ENCODE assay signal across 13 cellular contexts in the genomic region with DNA sequence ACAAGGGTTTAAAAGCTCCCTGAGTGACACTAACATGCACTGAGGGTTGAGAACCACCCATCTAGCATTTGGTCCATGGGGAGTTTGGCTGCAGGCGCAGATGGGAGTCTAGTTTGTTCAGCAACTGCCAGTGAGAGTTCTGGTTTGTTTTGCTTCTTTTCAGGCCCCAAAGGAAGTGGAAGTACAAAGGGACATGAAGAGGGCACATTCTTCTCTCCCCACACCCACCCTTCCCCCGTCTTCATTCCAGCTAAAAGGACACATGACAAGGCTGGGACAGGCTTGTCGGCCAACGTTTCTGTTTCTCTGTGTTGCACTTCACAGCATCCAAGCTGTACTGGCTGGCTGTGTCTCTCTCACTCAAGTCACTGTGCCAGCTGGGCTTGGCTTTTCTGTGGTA. TPM values are rescaled to one million over a fixed set of nuclear protein-coding genes. Genes with fewer than 3 reads are reported as not detected.
DNase-seq lines count a peak whose midpoint lies in the region; ATAC-seq and TF ChIP-seq lines count a peak whose summit lies in the region.
"Had no signal": no experiment of that assay in that cellular context is flagged by ENCODE, and none has a peak within 500 bp of the region (broad histone marks: within the 10 kb centered on the region; RNA-seq: fewer than 3 reads in every experiment).

No MANE protein-coding gene starts in this region.

- no peak overlapping the region for H4K5ac ChIP-seq in mesendoderm (ENCODE audit: low read length)

- H3K27me3 ChIP-seq in fibroblast of lung (ENCODE audit: control insufficient read depth, insufficient read depth, low read length) (no peaks in the 10 kb centered on the region), mesendoderm (ENCODE audit: insufficient read depth, low read length, poor library complexity) (no peaks in the 10 kb centered on the region), suprapubic skin (no peaks in the 10 kb centered on the region)

- H2BK15ac ChIP-seq in mesendoderm (replicated peaks; ENCODE audit: low read depth): no peak overlapping the region

- H4K20me1 ChIP-seq in fibroblast of lung (ENCODE audit: control insufficient read depth, extremely low read depth, insufficient read depth, low read length): no peaks in the 10 kb centered on the region

- H3K4me3 ChIP-seq in fibroblast of lung (replicated peaks in 1 of 4; ENCODE audit: control extremely low read depth in 1 of 4, insufficient read depth in 1 of 4, low read depth in 3 of 4, low read length in 4 of 4) (no peak overlapping the region), mesendoderm (ENCODE audit: low read length) (no peak overlapping the region), suprapubic skin (no peak overlapping the region)

- H3K79me1 ChIP-seq in mesendoderm (ENCODE audit: low read length): no peaks in the 10 kb centered on the region

- TF ChIP-seq POLR2A in suprapubic skin (IDR thresholded peaks at IDR 0.05): no peak

- no peak overlapping the region for H3K9ac ChIP-seq in fibroblast of lung (ENCODE audit: insufficient read depth, low read length)
- no peak overlapping the region for H3K9ac ChIP-seq in mesendoderm (ENCODE audit: low read length)

- no peak for TF ChIP-seq EP300 in suprapubic skin (IDR thresholded peaks at IDR 0.05)

- H3K79me2 ChIP-seq in fibroblast of lung (ENCODE audit: control insufficient read depth, insufficient read depth, low read length) (no peaks in the 10 kb centered on the region), mesendoderm (ENCODE audit: control insufficient read depth, insufficient read depth, low read length) (no peaks in the 10 kb centered on the region)

- no peak overlapping the region for H2BK5ac ChIP-seq in mesendoderm (ENCODE audit: low read length)

- no peaks in the 10 kb centered on the region for H3K36me3 ChIP-seq in fibroblast of lung (ENCODE audit: control insufficient read depth, insufficient read depth, low read length)
- H3K36me3 ChIP-seq in mesendoderm (ENCODE audit: control insufficient read depth, insufficient read depth, low read length): no peaks in the 10 kb centered on the region
- H3K36me3 ChIP-seq in suprapubic skin: no peaks in the 10 kb centered on the region

- no peak overlapping the region for H3K4ac ChIP-seq in mesendoderm (ENCODE audit: low read depth, low read length)

- no peak for ATAC-seq in stimulated activated naive CD8-positive, alpha-beta T cell treated with anti-CD3 and anti-CD28 coated beads, Interleukin-15, Interleukin-2, amounts not matched to agents 100 U/mL and 50 U/mL, for 24 hours
- ATAC-seq in activated T-helper 17 cell treated with anti-CD3 and anti-CD28 coated beads, Interleukin-2, amount 50 U/mL, for 72 hours (replicated peaks): no peak

- peak overlapping the region; percentile 35 for H3K18ac ChIP-seq in mesendoderm (ENCODE audit: low read length)

- no peak overlapping the region for H4K8ac ChIP-seq in mesendoderm (ENCODE audit: low read depth, low read length)

- no peak overlapping the region for H3K23ac ChIP-seq in mesendoderm (ENCODE audit: low read length)

- no peaks in the 10 kb centered on the region for H3K9me3 ChIP-seq in fibroblast of lung (ENCODE audit: control insufficient read depth, insufficient read depth, low read depth, low read length)
- H3K9me3 ChIP-seq in suprapubic skin: no peaks in the 10 kb centered on the region

- no peak overlapping the region for H3K4me3 Mint-ChIP-seq in activated T-helper 17 cell treated with anti-CD3 and anti-CD28 coated beads, Interleukin-2, amount 50 U/mL, for 72 hours
- H3K4me3 Mint-ChIP-seq: activated B cell treated with CpG ODN at 0.5 μM for 24 hours; CD8-positive, alpha-beta memory T cell had no signal

- H3K27me3 Mint-ChIP-seq in activated T-helper 17 cell treated with anti-CD3 and anti-CD28 coated beads, Interleukin-2, amount 50 U/mL, for 72 hours: no peaks in the 10 kb centered on the region
- H3K27me3 Mint-ChIP-seq: activated B cell treated with CpG ODN at 0.5 μM for 24 hours had no signal

- H3K27ac Mint-ChIP-seq in activated T-helper 17 cell treated with anti-CD3 and anti-CD28 coated beads, Interleukin-2, amount 50 U/mL, for 72 hours: no peak overlapping the region
- H3K27ac Mint-ChIP-seq: activated B cell treated with CpG ODN at 0.5 μM for 24 hours; CD8-positive, alpha-beta memory T cell had no signal

- H3K27ac ChIP-seq in fibroblast of lung (ENCODE audit: insufficient read depth, low read length) (no peak overlapping the region), mesendoderm (ENCODE audit: low read depth, low read length) (no peak overlapping the region), suprapubic skin (peak overlapping the region; percentile 40)

- H3K4me1 ChIP-seq in fibroblast of lung (ENCODE audit: control insufficient read depth, extremely low read depth, insufficient read depth, low read length) (peaks cover 2% of the 10 kb centered on the region), mesendoderm (ENCODE audit: control insufficient read depth, low read depth, low read length) (no peaks in the 10 kb centered on the region), suprapubic skin (peaks cover 11% of the 10 kb centered on the region)

- TF ChIP-seq CTCF in fibroblast of lung (conservative IDR thresholded peaks at IDR 0.05 in 1 of 2, IDR thresholded peaks at IDR 0.05 in 1 of 2; ENCODE audit: low read depth in 1 of 2, low read length in 2 of 2) (no peak), suprapubic skin (IDR thresholded peaks at IDR 0.05) (no peak)

- no peaks in the 10 kb centered on the region for H3K36me3 Mint-ChIP-seq in activated T-helper 17 cell treated with anti-CD3 and anti-CD28 coated beads, Interleukin-2, amount 50 U/mL, for 72 hours (ENCODE audit: low read depth)
- H3K36me3 Mint-ChIP-seq: CD8-positive, alpha-beta memory T cell had no signal

- H2AFZ ChIP-seq in fibroblast of lung (ENCODE audit: low read length): peak overlapping the region; percentile 22

- no peak overlapping the region for H3K4me2 ChIP-seq in fibroblast of lung (ENCODE audit: extremely low read depth, insufficient read depth, low read length)
- no peak overlapping the region for H3K4me2 ChIP-seq in mesendoderm (ENCODE audit: low read length)

- no peak overlapping the region for H3K56ac ChIP-seq in mesendoderm (ENCODE audit: low read length)

- no peak overlapping the region for H2AK5ac ChIP-seq in mesendoderm (ENCODE audit: low read length)

- H3K4me1 Mint-ChIP-seq in activated T-helper 17 cell treated with anti-CD3 and anti-CD28 coated beads, Interleukin-2, amount 50 U/mL, for 72 hours: peaks cover 19% of the 10 kb centered on the region
- H3K4me1 Mint-ChIP-seq: CD8-positive, alpha-beta memory T cell had no signal

- no peak overlapping the region for H2BK120ac ChIP-seq in mesendoderm (ENCODE audit: low read depth, low read length)

- WGBS in mesendoderm (ENCODE audit: extremely low coverage, insufficient coverage, low lambda C conversion rate): no CpG with 5 or more reads among the region's 4 CpGs
- 51% methylated on average over 4 of the region's 4 CpGs for WGBS in suprapubic skin

- peak; percentile 29 for DNase-seq in SW480 (ENCODE audit: low spot score)
- peak in 1 of 2 donors; percentile 18 for DNase-seq in fibroblast of lung (ENCODE audit: low read depth in 2 of 2)
- peak; percentile 54 for DNase-seq in mesendoderm
- no peak for DNase-seq in suprapubic skin (ENCODE audit: low spot score in 2 of 2)
- DNase-seq in DMS79 treated with DMSO at 0.1 percent for 48 hours (lab: John Stamatoyannopoulos, UW): no peak
- no peak for DNase-seq in RKO (ENCODE audit: low spot score)
- no peak for DNase-seq in stimulated activated naive CD8-positive, alpha-beta T cell treated with anti-CD3 and anti-CD28 coated beads, Interleukin-15, Interleukin-2, amounts not matched to agents 100 U/mL and 50 U/mL, for 24 hours
- DNase-seq: activated B cell treated with CpG ODN at 0.5 μM for 24 hours; activated naive CD4-positive, alpha-beta T cell; CD8-positive, alpha-beta memory T cell; effector CD8-positive, alpha-beta T cell had no signal

- no peaks in the 10 kb centered on the region for H3K9me3 Mint-ChIP-seq in activated T-helper 17 cell treated with anti-CD3 and anti-CD28 coated beads, Interleukin-2, amount 50 U/mL, for 72 hours
- H3K9me3 Mint-ChIP-seq: activated B cell treated with CpG ODN at 0.5 μM for 24 hours; CD8-positive, alpha-beta memory T cell had no signal

RNA-seq across cellular contexts. Expression of a gene that starts 8.2 kb away (rescaled TPM):
- total RNA-seq in fibroblast of lung: 28.2 and 33.4 TPM in 2 replicates
- 20.8 and 50.8 TPM in 2 replicates for polyA plus RNA-seq in fibroblast of lung
- polyA plus RNA-seq in fibroblast of lung (2012): 17.6 and 39.8 TPM in 2 replicates
- 27.5 and 43.1 TPM in 2 replicates for polyA minus RNA-seq in fibroblast of lung (ENCODE audit: low replicate concordance)
- 1.6 TPM for polyA plus RNA-seq in mesendoderm (2013, experiment 1 of 2)
- polyA plus RNA-seq in mesendoderm (2013, experiment 2 of 2): 1.5 TPM
- 10 to 100 TPM; 30.7 to 65.9 (median 49.4) TPM for total RNA-seq in suprapubic skin
- 1 to 10 TPM; 6.7 to 8.0 TPM for total RNA-seq in activated T-helper 17 cell treated with anti-CD3 and anti-CD28 coated beads, Interleukin-2, amount 50 U/mL, for 72 hours

RNA-seq across cellular contexts. Expression of a gene that starts 14.7 kb away (rescaled TPM):
- 15.7 and 16.3 TPM in 2 replicates for total RNA-seq in fibroblast of lung
- 28.9 and 31.5 TPM in 2 replicates for polyA plus RNA-seq in fibroblast of lung
- polyA plus RNA-seq in fibroblast of lung (2012): 27.1 and 28.7 TPM in 2 replicates
- polyA minus RNA-seq in fibroblast of lung (ENCODE audit: low replicate concordance): 17.0 and 20.8 TPM in 2 replicates
- 8.8 TPM for polyA plus RNA-seq in mesendoderm (2013, experiment 1 of 2)
- 10.0 TPM for polyA plus RNA-seq in mesendoderm (2013, experiment 2 of 2)
- 10 to 100 TPM; 31.7 to 37.4 (median 35.5) TPM for total RNA-seq in suprapubic skin
- total RNA-seq in activated T-helper 17 cell treated with anti-CD3 and anti-CD28 coated beads, Interleukin-2, amount 50 U/mL, for 72 hours: 10 to 100 TPM; 25.5 to 32.1 TPM

RNA-seq across cellular contexts. Expression of a gene that starts 32.2 kb away (rescaled TPM):
- total RNA-seq in fibroblast of lung: not detected in 2 replicates
- polyA plus RNA-seq in fibroblast of lung: not detected in 2 replicates
- polyA plus RNA-seq in fibroblast of lung (2012): not detected in 2 replicates
- not detected in 2 replicates for polyA minus RNA-seq in fibroblast of lung (ENCODE audit: low replicate concordance)
- not detected for polyA plus RNA-seq in mesendoderm (2013, experiment 1 of 2)
- not detected for polyA plus RNA-seq in mesendoderm (2013, experiment 2 of 2)
- not detected for total RNA-seq in suprapubic skin
- not detected for total RNA-seq in activated T-helper 17 cell treated with anti-CD3 and anti-CD28 coated beads, Interleukin-2, amount 50 U/mL, for 72 hours
- total RNA-seq: activated B cell treated with CpG ODN at 0.5 μM for 24 hours; CD8-positive, alpha-beta memory T cell; urinary bladder had no signal
- polyA plus RNA-seq: CD8-positive, alpha-beta memory T cell; urinary bladder had no signal

RNA-seq across cellular contexts. Expression of a gene that starts 56.4 kb away (rescaled TPM):
- total RNA-seq in fibroblast of lung: not detected in 2 replicates
- polyA plus RNA-seq in fibroblast of lung: not detected in 2 replicates
- not detected in 2 replicates for polyA plus RNA-seq in fibroblast of lung (2012)
- not detected in 2 replicates for polyA minus RNA-seq in fibroblast of lung (ENCODE audit: low replicate concordance)
- not detected for polyA plus RNA-seq in mesendoderm (2013, experiment 1 of 2)
- polyA plus RNA-seq in mesendoderm (2013, experiment 2 of 2): not detected
- not detected for total RNA-seq in suprapubic skin
- not detected for total RNA-seq in activated T-helper 17 cell treated with anti-CD3 and anti-CD28 coated beads, Interleukin-2, amount 50 U/mL, for 72 hours
- total RNA-seq: activated B cell treated with CpG ODN at 0.5 μM for 24 hours; CD8-positive, alpha-beta memory T cell; urinary bladder had no signal
- polyA plus RNA-seq: CD8-positive, alpha-beta memory T cell; urinary bladder had no signal

Comparison
In these comparisons a context has a peak if more than half of its experiments do, and no peak if none do; other contexts are left out.
1. DNase-seq: peak in SW480 (single experiment) and mesendoderm (single experiment); none in suprapubic skin (0 of 2), DMS79 treated with DMSO at 0.1 percent for 48 hours (single experiment), RKO (single experiment) and stimulated activated naive CD8-positive, alpha-beta T cell treated with anti-CD3 and anti-CD28 coated beads, Interleukin-15, Interleukin-2, amounts not matched to agents 100 U/mL and 50 U/mL, for 24 hours (single experiment).